In genomic region chr1:93777255-93777654, GRCh38 we compare ENCODE assay signal across 21 cellular contexts.
DNase-seq lines count a peak whose midpoint lies in the region; ATAC-seq, FAIRE-seq and TF ChIP-seq lines count a peak whose summit lies in the region.
"Had no signal": no experiment of that assay in that cellular context is flagged by ENCODE, and none has a peak within 500 bp of the region (broad histone marks: within the 10 kb centered on the region; RNA-seq: fewer than 3 reads in every experiment).

No MANE protein-coding gene starts in this region.

- H3K9ac ChIP-seq in PC-3 (ENCODE audit: low read length) = no peak overlapping the region; the same call in 1 of the 2 replicates
- H3K9ac ChIP-seq: GM23248 had no signal

- H3F3A ChIP-seq in PC-3 (ENCODE audit: low read length, unreplicated experiment) = peaks cover 23% of the 10 kb centered on the region

- CTCF ChIA-PET in PC-3 (lab: Charles Lee) = no interaction called here

- H3K9me3 ChIP-seq in PC-3 (ENCODE audit: low read length) (no peaks in the 10 kb centered on the region), RWPE2 (ENCODE audit: severe bottlenecking) (no peaks in the 10 kb centered on the region)
- H3K9me3 ChIP-seq: Caco-2 had no signal

- TF ChIP-seq CTCF in PC-3 (conservative IDR thresholded peaks at IDR 0.05; ENCODE audit: low read depth, low read length) (no peak), RWPE2 (IDR thresholded peaks at IDR 0.05; ENCODE audit: poor library complexity, severe bottlenecking) (no peak)

- no peak overlapping the region for H2AFZ ChIP-seq in PC-3 (ENCODE audit: low read length)
- H2AFZ ChIP-seq: GM23248 had no signal

- H3K4me3 ChIP-seq in PC-3 (ENCODE audit: low read length) = no peak overlapping the region
- no peak overlapping the region for H3K4me3 ChIP-seq in RWPE2 (ENCODE audit: severe bottlenecking)
- H3K4me3 ChIP-seq: GM12878, GM23248 had no signal

- intact Hi-C loops in PC-3 (cut with micrococcal nuclease) = no loop called here

- H4K20me1 ChIP-seq in PC-3 (ENCODE audit: low read length) = no peaks in the 10 kb centered on the region

- no peaks in the 10 kb centered on the region for H3K9me2 ChIP-seq in PC-3 (replicated peaks; ENCODE audit: low read length)

- H3K27me3 ChIP-seq in PC-3 (ENCODE audit: low read length) (no peaks in the 10 kb centered on the region), RWPE2 (ENCODE audit: insufficient read depth, poor library complexity, severe bottlenecking) (no peaks in the 10 kb centered on the region)

- ATAC-seq in PC-3 = no peak
- ATAC-seq in RWPE2 (ENCODE audit: low read depth) = no peak
- no peak for ATAC-seq in HG03097 (IDR thresholded peaks at IDR 0.05; ENCODE audit: low FRiP score, unreplicated experiment)
- ATAC-seq: GM12878, HepG2 had no signal

- H3K36me3 ChIP-seq in PC-3 (ENCODE audit: low read depth, low read length) = no peaks in the 10 kb centered on the region
- H3K36me3 ChIP-seq in RWPE2 (ENCODE audit: low read depth) = peaks cover 27% of the 10 kb centered on the region

- DNase-seq in PC-3 (no peak), RWPE2 (ENCODE audit: low spot score) (no peak), epithelial cell of prostate (ENCODE audit: low read depth, low spot score) (no peak), NCI-H187 treated with DMSO at 0.1 percent for 48 hours (lab: John Stamatoyannopoulos, UW) (no peak), GM19239 (ENCODE audit: insufficient read length, low spot score) (no peak), globus pallidus (ENCODE audit: low spot score) (no peak)
- DNase-seq: AML-193; Caco-2; CD4-positive, alpha-beta T cell; DMS153; DND-41; EL; GM23248; HCEC 1CT; HFFc6; KG1 had no signal

- H3K27ac ChIP-seq in PC-3 (ENCODE audit: low read length) = peak overlapping the region; percentile 98
- peak overlapping the region; percentile 100 for H3K27ac ChIP-seq in RWPE2 (ENCODE audit: poor library complexity, severe bottlenecking)
- H3K27ac ChIP-seq in epithelial cell of prostate = peak overlapping the region; percentile 99
- H3K27ac ChIP-seq: C4-2B, GM23248 had no signal

- POLR2A ChIA-PET in PC-3 (lab: Charles Lee; ENCODE audit: unreplicated experiment) = no interaction called here

- H3K79me2 ChIP-seq in PC-3 (ENCODE audit: low read length) = peaks cover 54% of the 10 kb centered on the region

- no TSS peak for BruUV-seq in PC-3 (replicated peaks; lab: Mats Ljungman, UMichigan)

- no peak overlapping the region for H3K4me2 ChIP-seq in PC-3 (ENCODE audit: low read length)

- H3K4me1 ChIP-seq in PC-3 (ENCODE audit: insufficient read depth, low read length) = peaks cover 52% of the 10 kb centered on the region
- peaks cover 60% of the 10 kb centered on the region for H3K4me1 ChIP-seq in RWPE2 (ENCODE audit: insufficient read depth, poor library complexity, severe bottlenecking)
- H3K4me1 ChIP-seq: Caco-2 had no signal

- no peak for FAIRE-seq in GM19239 (lab: Jason Lieb, UNC)
- FAIRE-seq: A204.1, GM12878 had no signal
